21 cellular contexts compared by ENCODE assay signal in genomic region chr11:33999393-33999792, GRCh38. TPM values are rescaled to one million over a fixed set of nuclear protein-coding genes. Genes with fewer than 3 reads are reported as not detected.
A peak's percentile ranks its signal among the peaks of the same experiment; 100 is the strongest.
DNase-seq lines count a peak whose midpoint lies in the region; ATAC-seq, FAIRE-seq and TF ChIP-seq lines count a peak whose summit lies in the region.
"Had no signal": no experiment of that assay in that cellular context is flagged by ENCODE, and none has a peak within 500 bp of the region (broad histone marks: within the 10 kb centered on the region; RNA-seq: fewer than 3 reads in every experiment).

No MANE protein-coding gene starts in this region.

- in situ Hi-C loops in IMR-90 (cut with MboI; ENCODE audit: low sequenced_read_pairs) (loop anchor here (5.0 kb wide), 1 partner anchor 358 kb away; the partner anchor contains the start of gene ABTB2), HepG2 (cut with HindIII; ENCODE audit: extremely low pct_ligation_motif_present, low pct_unique_long_range_greater_than_20kb) (loop anchor here (5.0 to 25.0 kb wide), 2 partner anchors 363 to 488 kb away; no protein-coding TSS in a partner anchor)

- BruUV-seq in IMR-90 (replicated peaks; lab: Mats Ljungman, UMichigan) = no TSS peak
- BruUV-seq in HepG2 (replicated peaks; lab: Mats Ljungman, UMichigan) = no TSS peak

- H3K4me3 Mint-ChIP-seq in activated naive CD8-positive, alpha-beta T cell treated with anti-CD3 and anti-CD28 coated beads, Interleukin-2, amount 50 U/mL, for 24 hours = no peak overlapping the region
- H3K4me3 Mint-ChIP-seq: CD4-positive, CD25-positive, alpha-beta regulatory T cell; CD8-positive, alpha-beta memory T cell; GM23338 had no signal

- TF ChIP-seq RAD21 in IMR-90 (IDR thresholded peaks at IDR 0.05; ENCODE audit: low read length) (no peak), HepG2 (CRISPR knock-in tag; IDR thresholded peaks at IDR 0.05) (no peak)

- H3K4me1 ChIP-seq in IMR-90 (ENCODE audit: control insufficient read depth, insufficient read depth, low read length) = no peaks in the 10 kb centered on the region
- peaks cover 20% of the 10 kb centered on the region for H3K4me1 ChIP-seq in HepG2 (ENCODE audit: insufficient read depth, low read length)
- H3K4me1 ChIP-seq: BE2C had no signal

- no peak for TF ChIP-seq POLR2A in IMR-90 (IDR thresholded peaks at IDR 0.05; ENCODE audit: low read depth, low read length)
- no peak for TF ChIP-seq POLR2A in HepG2 (IDR thresholded peaks at IDR 0.05; ENCODE audit: insufficient read depth in 1 of 2, low read depth in 2 of 2, low read length in 2 of 2)

- H3K9me3 ChIP-seq in IMR-90 (ENCODE audit: control insufficient read depth, insufficient read depth, low read length) = no peaks in the 10 kb centered on the region
- H3K9me3 ChIP-seq in HepG2 (ENCODE audit: low read length) = no peaks in the 10 kb centered on the region
- H3K9me3 ChIP-seq: BE2C had no signal

- H2BK5ac ChIP-seq in IMR-90 (ENCODE audit: low read depth, low read length, poor library complexity, severe bottlenecking) = no peak overlapping the region

- no peak overlapping the region for H3K4ac ChIP-seq in IMR-90 (ENCODE audit: low read depth, low read length)

- no peak overlapping the region for H4K8ac ChIP-seq in IMR-90 (ENCODE audit: low read depth in 2 of 2, low read length in 2 of 2)

- no peaks in the 10 kb centered on the region for H3K9me3 Mint-ChIP-seq in activated naive CD8-positive, alpha-beta T cell treated with anti-CD3 and anti-CD28 coated beads, Interleukin-2, amount 50 U/mL, for 24 hours
- H3K9me3 Mint-ChIP-seq: CD4-positive, CD25-positive, alpha-beta regulatory T cell; CD8-positive, alpha-beta memory T cell; GM23338 had no signal

- H3K36me3 ChIP-seq in IMR-90 (ENCODE audit: control insufficient read depth, insufficient read depth, low read length) (no peaks in the 10 kb centered on the region), HepG2 (replicated peaks in 1 of 2; ENCODE audit: control insufficient read depth in 1 of 2, insufficient read depth in 2 of 2, low read length in 2 of 2) (no peaks in the 10 kb centered on the region)
- H3K36me3 ChIP-seq: BE2C had no signal

- H3K9ac ChIP-seq in IMR-90 (ENCODE audit: low read depth, low read length) = no peak overlapping the region
- no peak overlapping the region for H3K9ac ChIP-seq in HepG2 (ENCODE audit: insufficient read depth, low read depth, low read length)

- H3K56ac ChIP-seq in IMR-90 (ENCODE audit: extremely low read depth, insufficient read depth, low read length) = no peak overlapping the region

- no peak overlapping the region for H3K4me2 ChIP-seq in IMR-90 (ENCODE audit: low read depth, low read length)
- H3K4me2 ChIP-seq in HepG2 (ENCODE audit: low read depth, low read length) = no peak overlapping the region
- H3K4me2 ChIP-seq: GM23338 had no signal

- TF ChIP-seq EP300 in HepG2 (IDR thresholded peaks at IDR 0.05; ENCODE audit: low read depth in 2 of 2, low read length in 2 of 2) = no peak
- no peak for TF ChIP-seq EP300 in HepG2 (CRISPR knock-in tag; IDR thresholded peaks at IDR 0.05; ENCODE audit: borderline replicate concordance)

- H3K79me2 ChIP-seq in HepG2 (ENCODE audit: insufficient read depth, low read length) = no peaks in the 10 kb centered on the region

- no peaks in the 10 kb centered on the region for H3K36me3 Mint-ChIP-seq in activated naive CD8-positive, alpha-beta T cell treated with anti-CD3 and anti-CD28 coated beads, Interleukin-2, amount 50 U/mL, for 24 hours (ENCODE audit: low read depth)
- H3K36me3 Mint-ChIP-seq: CD4-positive, CD25-positive, alpha-beta regulatory T cell; CD8-positive, alpha-beta memory T cell had no signal

- POLR2A ChIA-PET in IMR-90 (lab: Charles Lee; ENCODE audit: unreplicated experiment) (no interaction called here), HepG2 (lab: Yijun Ruan, JAX) (no interaction called here)

- H3K14ac ChIP-seq in IMR-90 (replicated peaks; ENCODE audit: low read depth, low read length) = no peak overlapping the region

- no peak overlapping the region for H3K27ac ChIP-seq in IMR-90 (ENCODE audit: insufficient read depth, low read length)
- H3K27ac ChIP-seq in HepG2 (ENCODE audit: extremely low read length, insufficient read depth, low read length) = no peak overlapping the region

- H4K20me1 ChIP-seq in IMR-90 (ENCODE audit: insufficient read depth, low read length) = no peaks in the 10 kb centered on the region
- no peaks in the 10 kb centered on the region for H4K20me1 ChIP-seq in HepG2 (ENCODE audit: insufficient read depth, low read length)

- H3K27me3 ChIP-seq in IMR-90 (ENCODE audit: control insufficient read depth, insufficient read depth, low read length) (peaks cover 26% of the 10 kb centered on the region), HepG2 (ENCODE audit: control insufficient read depth in 1 of 2, insufficient read depth in 2 of 2, low read length in 2 of 2) (peaks cover 0 to 12% of the 10 kb centered on the region in 2 experiments; a peak in 2 of 5 replicates)
- H3K27me3 ChIP-seq: BE2C had no signal

- dilution Hi-C loops in IMR-90 (cut with HindIII; ENCODE audit: low sequenced_read_pairs, unreplicated experiment) = no loop called here

- CTCF ChIA-PET in IMR-90 (lab: Yijun Ruan, JAX) = interaction anchor here (1.0 to 3.5 kb wide), 2 partner anchors 12 to 359 kb away, joined by 3 to 20 read pairs; partner anchors contain the start of gene ABTB2
- CTCF ChIA-PET in HepG2 (lab: Yijun Ruan, JAX; ENCODE audit: low intra/inter-chr PET ratio, low total read pairs) = no interaction called here

- no peak overlapping the region for H2AK5ac ChIP-seq in IMR-90 (ENCODE audit: low read depth, low read length)

- H3K9me1 ChIP-seq in IMR-90 (ENCODE audit: insufficient read depth, low read length) = no peaks in the 10 kb centered on the region

- H3K4me3 ChIP-seq in IMR-90 (ENCODE audit: insufficient read depth, low read depth, low read length) (no peak overlapping the region), HepG2 (replicated peaks in 1 of 3; ENCODE audit: insufficient read depth in 1 of 3, low read depth in 2 of 3, low read length in 3 of 3) (no peak overlapping the region)
- H3K4me3 ChIP-seq: GM12878, GM23338 had no signal

- H4K5ac ChIP-seq in IMR-90 (ENCODE audit: low read depth, low read length) = no peak overlapping the region

- ATAC-seq in IMR-90 (ENCODE audit: low read depth) (no peak), HepG2 (no peak)
- ATAC-seq in activated naive CD8-positive, alpha-beta T cell treated with anti-CD3 and anti-CD28 coated beads, Interleukin-2, amount 50 U/mL, for 24 hours = no peak
- ATAC-seq: GM12878, GM23338 had no signal

- no peak overlapping the region for H4K91ac ChIP-seq in IMR-90 (ENCODE audit: insufficient read depth, low read depth, low read length)

- H3K18ac ChIP-seq in IMR-90 (ENCODE audit: low read depth, low read length) = no peak overlapping the region

- no peak overlapping the region for H2BK15ac ChIP-seq in IMR-90 (ENCODE audit: low read depth, low read length)

- no peak overlapping the region for H3K23ac ChIP-seq in IMR-90 (ENCODE audit: low read depth, low read length)

- H3K27me3 Mint-ChIP-seq in activated naive CD8-positive, alpha-beta T cell treated with anti-CD3 and anti-CD28 coated beads, Interleukin-2, amount 50 U/mL, for 24 hours = peaks cover 31% of the 10 kb centered on the region

- H2AFZ ChIP-seq in IMR-90 (replicated peaks; ENCODE audit: low read length, poor library complexity) = no peak overlapping the region
- no peak overlapping the region for H2AFZ ChIP-seq in HepG2 (ENCODE audit: low read length)
- H2AFZ ChIP-seq: GM23338 had no signal

- H2BK120ac ChIP-seq in IMR-90 (ENCODE audit: low read depth, low read length) = no peak overlapping the region

- WGBS in IMR-90 (ENCODE audit: extremely low coverage in 2 of 2, insufficient read length in 1 of 2), 2 experiments = no CpG with 5 or more reads among the region's 2 CpGs
- WGBS in HepG2 (ENCODE audit: low lambda C conversion rate) = 0% methylated on average over 2 of the region's 2 CpGs

- DNase-seq in IMR-90 = no peak
- DNase-seq in HepG2 (ENCODE audit: low spot score) = no peak
- peak; percentile 65 for DNase-seq in pons (ENCODE audit: low spot score)
- DNase-seq in effector CD8-positive, alpha-beta T cell (lab: John Stamatoyannopoulos, UW) = no peak
- DNase-seq in activated naive CD8-positive, alpha-beta T cell treated with anti-CD3 and anti-CD28 coated beads, Interleukin-2, amount 50 U/mL, for 24 hours = no peak
- no peak for DNase-seq in T-helper 1 cell
- DNase-seq: ACHN; BE2C; C1 segment of cervical spinal cord; CD4-positive, CD25-positive, alpha-beta regulatory T cell; CD8-positive, alpha-beta memory T cell; COR-L47; DMS 273 treated with DMSO at 0.1 percent for 48 hours; DMS53; DND-41; EL; HCEC 1CT had no signal

- TF ChIP-seq CTCF in IMR-90 (conservative IDR thresholded peaks at IDR 0.05; ENCODE audit: low read depth, low read length) = no peak
- no peak for TF ChIP-seq CTCF in HepG2 (CRISPR knock-in tag; IDR thresholded peaks at IDR 0.05)

- intact Hi-C loops in IMR-90 (cut with micrococcal nuclease) = loop anchor here (10.0 kb wide), 1 partner anchor 495 kb away; no protein-coding TSS in a partner anchor
- intact Hi-C loops in HepG2 (cut with micrococcal nuclease; ENCODE audit: unreplicated experiment) = loop anchor here (5.0 kb wide), 2 partner anchors 53 to 463 kb away; partner anchors contain the start of gene CAPRIN1

- H3K27ac Mint-ChIP-seq in activated naive CD8-positive, alpha-beta T cell treated with anti-CD3 and anti-CD28 coated beads, Interleukin-2, amount 50 U/mL, for 24 hours = no peak overlapping the region
- H3K27ac Mint-ChIP-seq: CD4-positive, CD25-positive, alpha-beta regulatory T cell; CD8-positive, alpha-beta memory T cell; GM23338 had no signal

- peaks cover 8% of the 10 kb centered on the region for H3K4me1 Mint-ChIP-seq in activated naive CD8-positive, alpha-beta T cell treated with anti-CD3 and anti-CD28 coated beads, Interleukin-2, amount 50 U/mL, for 24 hours

- H3K79me1 ChIP-seq in IMR-90 (ENCODE audit: low read depth in 1 of 2, low read length in 2 of 2) = no peaks in the 10 kb centered on the region

- H2BK20ac ChIP-seq in IMR-90 (ENCODE audit: low read depth, low read length) = no peak overlapping the region

- H2AK9ac ChIP-seq in IMR-90 (replicated peaks; ENCODE audit: low read depth, low read length, poor library complexity) = no peak overlapping the region

- FAIRE-seq in HepG2 (lab: Jason Lieb, UNC) = no peak
- FAIRE-seq: GM12878, H54, HTR-8/SVneo had no signal

RNA-seq across cellular contexts. Expression of gene CAPRIN1, which starts 52.1 kb away (rescaled TPM):
- 253 and 266 TPM in 2 replicates for total RNA-seq in IMR-90 (2012; rRNA removed)
- polyA plus RNA-seq in IMR-90 (2012; rRNA removed) = 107 and 127 TPM in 2 replicates
- 46.8 and 91.7 TPM in 2 replicates for polyA plus RNA-seq in IMR-90 (2012; cell fraction: cytosol; rRNA removed)
- 71.0 and 99.2 TPM in 2 replicates for polyA plus RNA-seq in IMR-90 (2012; cell fraction: nucleus; rRNA removed; ENCODE audit: low replicate concordance)
- 162 and 284 TPM in 2 replicates for total RNA-seq in HepG2 (2016; rRNA removed; fragmentation: Illumina TruSeq; extraction: Trizol)
- 44.8 and 58.6 TPM in 2 replicates for total RNA-seq in HepG2 (2016; cell fraction: cytosol; rRNA removed; fragmentation: Illumina TruSeq; extraction: Trizol; ENCODE audit: low read depth)
- total RNA-seq in HepG2 (2016; cell fraction: insoluble cytoplasmic fraction; rRNA removed; fragmentation: Illumina TruSeq; extraction: Trizol) = 162 and 279 TPM in 2 replicates
- 104 and 119 TPM in 2 replicates for total RNA-seq in HepG2 (2016; cell fraction: membrane; rRNA removed; fragmentation: Illumina TruSeq; extraction: Trizol)
- 189 and 204 TPM in 2 replicates for total RNA-seq in HepG2 (2016; cell fraction: nucleus; rRNA removed; fragmentation: Illumina TruSeq; extraction: Trizol)
- 94.9 and 114 TPM in 2 replicates for polyA plus RNA-seq in HepG2 (2011; rRNA removed)
- 74.4 and 98.8 TPM in 2 replicates for polyA plus RNA-seq in HepG2 (2011; cell fraction: cytosol; rRNA removed)
- 51.0 and 58.1 TPM in 2 replicates for polyA plus RNA-seq in HepG2 (2011; cell fraction: nucleus; rRNA removed)
- polyA plus RNA-seq in HepG2 (2012) = 80.9 and 114 TPM in 2 replicates
- polyA plus RNA-seq in HepG2 (2016; cell fraction: cytosol; fragmentation: Illumina TruSeq; extraction: Trizol; ENCODE audit: low read depth) = 16.0 and 18.8 TPM in 2 replicates
- 277 and 286 TPM in 2 replicates for polyA plus RNA-seq in HepG2 (2016; cell fraction: insoluble cytoplasmic fraction; fragmentation: Illumina TruSeq; extraction: Trizol; ENCODE audit: low read depth)
- polyA plus RNA-seq in HepG2 (2016; cell fraction: membrane; fragmentation: Illumina TruSeq; extraction: Trizol; ENCODE audit: low read depth) = 61.3 and 64.2 TPM in 2 replicates
- 144 and 159 TPM in 2 replicates for polyA plus RNA-seq in HepG2 (2016; cell fraction: nucleus; fragmentation: Illumina TruSeq; extraction: Trizol; ENCODE audit: insufficient read depth, low read depth)
- polyA minus RNA-seq in HepG2 (2011; rRNA and poly(A)+ RNA removed; ENCODE audit: low replicate concordance) = 229 and 694 TPM in 2 replicates
- 122 and 129 TPM in 2 replicates for polyA minus RNA-seq in HepG2 (2011; cell fraction: cytosol; rRNA and poly(A)+ RNA removed)
- polyA minus RNA-seq in HepG2 (2011; cell fraction: nucleus; rRNA and poly(A)+ RNA removed) = 193 and 204 TPM in 2 replicates
